22 cellular contexts compared by ENCODE assay signal in genomic region chr3:58464875-58465274, GRCh38. TPM values are rescaled to one million over a fixed set of nuclear protein-coding genes. Genes with fewer than 3 reads are reported as not detected.
A peak's percentile ranks its signal among the peaks of the same experiment; 100 is the strongest.
DNase-seq lines count a peak whose midpoint lies in the region; ATAC-seq and TF ChIP-seq lines count a peak whose summit lies in the region.
"Had no signal": no experiment of that assay in that cellular context is flagged by ENCODE, and none has a peak within 500 bp of the region (broad histone marks: within the 10 kb centered on the region; RNA-seq: fewer than 3 reads in every experiment).

No MANE protein-coding gene starts in this region.

- no peaks in the 10 kb centered on the region for H3K79me2 ChIP-seq in Karpas-422 (ENCODE audit: low read length)

- DNase-seq in activated naive CD4-positive, alpha-beta T cell treated with anti-CD3 and anti-CD28 coated beads for 36 hours = peak; percentile 59
- no peak for DNase-seq in activated naive CD4-positive, alpha-beta T cell treated with anti-CD3 and anti-CD28 coated beads, Interleukin-2, amount 50 U/mL, for 16 hours
- DNase-seq in Karpas-422 = peak; percentile 63
- no peak for DNase-seq in T-helper 17 cell
- DNase-seq in stimulated activated CD8-positive, alpha-beta memory T cell treated with anti-CD3 and anti-CD28 coated beads, Interleukin-4, amount 100 ng/mL, for 48 hours = peak; percentile 32
- no peak for DNase-seq in globus pallidus (ENCODE audit: low spot score)
- no peak for DNase-seq in thyroid gland
- DNase-seq in RPMI8226 = no peak
- DNase-seq: CD4-positive, alpha-beta T cell; foreskin keratinocyte; hippocampal formation; left lung; NCI-H1417; NCI-H510A; right lobe of liver; tibial artery had no signal

- no peaks in the 10 kb centered on the region for H3K9me3 ChIP-seq in Karpas-422 (ENCODE audit: low read length)
- no peaks in the 10 kb centered on the region for H3K9me3 ChIP-seq in T-helper 17 cell (ENCODE audit: control insufficient read depth, low read length, poor library complexity, severe bottlenecking)
- H3K9me3 ChIP-seq in thyroid gland = no peaks in the 10 kb centered on the region
- H3K9me3 ChIP-seq: left lung, right lobe of liver, tibial artery had no signal

- 83 to 88% methylated on average over 3 of the region's 3 CpGs for WGBS in thyroid gland, 2 donors

- peaks cover 3% of the 10 kb centered on the region for H3K27me3 Mint-ChIP-seq in activated naive CD4-positive, alpha-beta T cell treated with anti-CD3 and anti-CD28 coated beads for 36 hours (ENCODE audit: low read depth)
- H3K27me3 Mint-ChIP-seq in T-helper 17 cell = no peaks in the 10 kb centered on the region
- H3K27me3 Mint-ChIP-seq: activated naive CD4-positive, alpha-beta T cell treated with anti-CD3 and anti-CD28 coated beads, Interleukin-2, amount 50 U/mL, for 24 hours; CD4-positive, alpha-beta T cell; natural killer cell treated with Interleukin-12 subunit alpha and Interleukin-12 subunit beta and Interleukin-15 and Interleukin-18, amount 100 ng/mL, for 72 hours; stimulated activated memory B cell treated with anti-CD40 and anti-IgM and Interleukin-4, amounts not matched to agents 10 μg/mL and 1 μg/mL and 100 μg/mL, for 72 hours had no signal

- H3K9me2 ChIP-seq in Karpas-422 (replicated peaks; ENCODE audit: insufficient read depth, low read length) = no peaks in the 10 kb centered on the region

- H3K4me3 Mint-ChIP-seq in activated naive CD4-positive, alpha-beta T cell treated with anti-CD3 and anti-CD28 coated beads for 36 hours = no peak overlapping the region
- no peak overlapping the region for H3K4me3 Mint-ChIP-seq in T-helper 17 cell
- H3K4me3 Mint-ChIP-seq: activated naive CD4-positive, alpha-beta T cell treated with anti-CD3 and anti-CD28 coated beads, Interleukin-2, amount 50 U/mL, for 24 hours; CD4-positive, alpha-beta T cell; mesothelial cell of epicardium; natural killer cell treated with Interleukin-12 subunit alpha and Interleukin-12 subunit beta and Interleukin-15 and Interleukin-18, amount 100 ng/mL, for 72 hours; stimulated activated memory B cell treated with anti-CD40 and anti-IgM and Interleukin-4, amounts not matched to agents 10 μg/mL and 1 μg/mL and 100 μg/mL, for 72 hours had no signal

- H3K4me1 Mint-ChIP-seq in activated naive CD4-positive, alpha-beta T cell treated with anti-CD3 and anti-CD28 coated beads for 36 hours (ENCODE audit: low read depth) = peaks cover 15% of the 10 kb centered on the region
- H3K4me1 Mint-ChIP-seq in T-helper 17 cell = peaks cover 7% of the 10 kb centered on the region

- no peaks in the 10 kb centered on the region for H3K9me3 Mint-ChIP-seq in activated naive CD4-positive, alpha-beta T cell treated with anti-CD3 and anti-CD28 coated beads for 36 hours
- H3K9me3 Mint-ChIP-seq: activated naive CD4-positive, alpha-beta T cell treated with anti-CD3 and anti-CD28 coated beads, Interleukin-2, amount 50 U/mL, for 24 hours; CD4-positive, alpha-beta T cell; mesothelial cell of epicardium; natural killer cell treated with Interleukin-12 subunit alpha and Interleukin-12 subunit beta and Interleukin-15 and Interleukin-18, amount 100 ng/mL, for 72 hours; stimulated activated memory B cell treated with anti-CD40 and anti-IgM and Interleukin-4, amounts not matched to agents 10 μg/mL and 1 μg/mL and 100 μg/mL, for 72 hours had no signal

- H3K27ac ChIP-seq in Karpas-422 (ENCODE audit: low read length) = no peak overlapping the region
- no peak overlapping the region for H3K27ac ChIP-seq in thyroid gland
- H3K27ac ChIP-seq: epithelial cell of prostate, foreskin keratinocyte, left lung, right lobe of liver, tibial artery had no signal

- no peak overlapping the region for H3K4me2 ChIP-seq in Karpas-422 (ENCODE audit: low read depth, low read length, poor library complexity, severe bottlenecking)

- no peak for TF ChIP-seq CTCF in thyroid gland (IDR thresholded peaks at IDR 0.05)

- H3K4me1 ChIP-seq in Karpas-422 (ENCODE audit: low read length) = peaks cover 15% of the 10 kb centered on the region
- H3K4me1 ChIP-seq in thyroid gland = peaks cover 6 to 8% of the 10 kb centered on the region in 2 donors
- H3K4me1 ChIP-seq: foreskin keratinocyte had no signal

- no peak overlapping the region for H3K9ac ChIP-seq in Karpas-422 (ENCODE audit: low read length)

- H3K36me3 ChIP-seq in Karpas-422 (ENCODE audit: insufficient read depth, low read length) (no peaks in the 10 kb centered on the region), thyroid gland (no peaks in the 10 kb centered on the region)
- H3K36me3 ChIP-seq: left lung, right lobe of liver, tibial artery had no signal

- CTCF ChIA-PET in activated naive CD4-positive, alpha-beta T cell treated with anti-CD3 and anti-CD28 coated beads for 36 hours (lab: Charles Lee) = interaction anchor here (0.7 to 2.4 kb wide), 4 partner anchors 8 to 508 kb away, joined by 3 to 11 read pairs (median 4); partner anchors contain the start of gene PDHB

- H3K4me3 ChIP-seq in Karpas-422 (ENCODE audit: low read length) = no peak overlapping the region
- no peak overlapping the region for H3K4me3 ChIP-seq in thyroid gland (replicated peaks in 1 of 3)
- H3K4me3 ChIP-seq: left lung, right lobe of liver, tibial artery had no signal

- no peak overlapping the region for H3K27ac Mint-ChIP-seq in activated naive CD4-positive, alpha-beta T cell treated with anti-CD3 and anti-CD28 coated beads for 36 hours
- no peak overlapping the region for H3K27ac Mint-ChIP-seq in T-helper 17 cell
- H3K27ac Mint-ChIP-seq: activated naive CD4-positive, alpha-beta T cell treated with anti-CD3 and anti-CD28 coated beads, Interleukin-2, amount 50 U/mL, for 24 hours; CD4-positive, alpha-beta T cell; mesothelial cell of epicardium; natural killer cell treated with Interleukin-12 subunit alpha and Interleukin-12 subunit beta and Interleukin-15 and Interleukin-18, amount 100 ng/mL, for 72 hours; stimulated activated memory B cell treated with anti-CD40 and anti-IgM and Interleukin-4, amounts not matched to agents 10 μg/mL and 1 μg/mL and 100 μg/mL, for 72 hours had no signal

- H2AFZ ChIP-seq in Karpas-422 (ENCODE audit: low read length) = no peak overlapping the region

- peak; percentile 49 for ATAC-seq in T-helper 17 cell
- ATAC-seq: foreskin keratinocyte; left lung; natural killer cell treated with Interleukin-12 subunit alpha and Interleukin-12 subunit beta and Interleukin-15 and Interleukin-18, amount 100 ng/mL, for 72 hours; right lobe of liver; Right ventricle myocardium inferior; stimulated activated memory B cell treated with anti-CD40 and anti-IgM and Interleukin-4, amounts not matched to agents 10 μg/mL and 1 μg/mL and 100 μg/mL, for 72 hours had no signal

- no peaks in the 10 kb centered on the region for H3K27me3 ChIP-seq in Karpas-422 (ENCODE audit: low read length)
- no peaks in the 10 kb centered on the region for H3K27me3 ChIP-seq in thyroid gland
- H3K27me3 ChIP-seq: foreskin keratinocyte, left lung, right lobe of liver, tibial artery had no signal

- no peak for TF ChIP-seq POLR2A in thyroid gland (IDR thresholded peaks at IDR 0.05)

- H4K20me1 ChIP-seq in Karpas-422 (ENCODE audit: insufficient read depth, low read depth, low read length) = no peaks in the 10 kb centered on the region

- intact Hi-C loops in activated naive CD4-positive, alpha-beta T cell treated with anti-CD3 and anti-CD28 coated beads for 36 hours (cut with micrococcal nuclease) = no loop called here
- intact Hi-C loops in thyroid gland (cut with DNase I) = no loop called here

- no peaks in the 10 kb centered on the region for H3K36me3 Mint-ChIP-seq in activated naive CD4-positive, alpha-beta T cell treated with anti-CD3 and anti-CD28 coated beads for 36 hours (ENCODE audit: low read depth)
- no peaks in the 10 kb centered on the region for H3K36me3 Mint-ChIP-seq in T-helper 17 cell (ENCODE audit: low read depth)
- H3K36me3 Mint-ChIP-seq: activated naive CD4-positive, alpha-beta T cell treated with anti-CD3 and anti-CD28 coated beads, Interleukin-2, amount 50 U/mL, for 24 hours; mesothelial cell of epicardium; natural killer cell treated with Interleukin-12 subunit alpha and Interleukin-12 subunit beta and Interleukin-15 and Interleukin-18, amount 100 ng/mL, for 72 hours; stimulated activated memory B cell treated with anti-CD40 and anti-IgM and Interleukin-4, amounts not matched to agents 10 μg/mL and 1 μg/mL and 100 μg/mL, for 72 hours had no signal

RNA-seq across cellular contexts. Expression of gene KCTD6, which starts 27.0 kb away (rescaled TPM):
- 1 to 10 TPM; 8.4 to 9.9 TPM for total RNA-seq in activated naive CD4-positive, alpha-beta T cell treated with anti-CD3 and anti-CD28 coated beads for 36 hours
- total RNA-seq in Karpas-422 (2014; rRNA removed; shearing (Covaris generic); ENCODE audit: low replicate concordance) = 7.9 and 17.9 TPM in 2 replicates
- total RNA-seq in T-helper 17 cell = 1 to 10 TPM; 7.0 to 8.4 TPM
- total RNA-seq in thyroid gland = 10 to 100 TPM; 16.6 to 33.6 (median 21.3) TPM

RNA-seq across cellular contexts. Expression of gene PDHB, which starts 31.2 kb away (rescaled TPM):
- total RNA-seq in activated naive CD4-positive, alpha-beta T cell treated with anti-CD3 and anti-CD28 coated beads for 36 hours = 10 to 100 TPM; 51.6 to 53.7 TPM
- total RNA-seq in Karpas-422 (2014; rRNA removed; shearing (Covaris generic); ENCODE audit: low replicate concordance) = 61.6 and 130 TPM in 2 replicates
- 10 to 100 TPM; 25.6 to 29.9 TPM for total RNA-seq in T-helper 17 cell
- total RNA-seq in thyroid gland = 100 to 1,000 TPM in 1 of 4 donors, 10 to 100 TPM in 3; 51.5 to 139 (median 77.0) TPM

Comparison
In these comparisons a context has a peak if more than half of its experiments do, and no peak if none do; other contexts are left out.
1. DNase-seq: peak in activated naive CD4-positive, alpha-beta T cell treated with anti-CD3 and anti-CD28 coated beads for 36 hours (single experiment), Karpas-422 (single experiment) and stimulated activated CD8-positive, alpha-beta memory T cell treated with anti-CD3 and anti-CD28 coated beads, Interleukin-4, amount 100 ng/mL, for 48 hours (single experiment); none in activated naive CD4-positive, alpha-beta T cell treated with anti-CD3 and anti-CD28 coated beads, Interleukin-2, amount 50 U/mL, for 16 hours (single experiment), T-helper 17 cell (0 of 3), globus pallidus (single experiment), thyroid gland (0 of 2) and RPMI8226 (single experiment).